Comparison of ENCODE assay signal across 8 cellular contexts in the genomic region with DNA sequence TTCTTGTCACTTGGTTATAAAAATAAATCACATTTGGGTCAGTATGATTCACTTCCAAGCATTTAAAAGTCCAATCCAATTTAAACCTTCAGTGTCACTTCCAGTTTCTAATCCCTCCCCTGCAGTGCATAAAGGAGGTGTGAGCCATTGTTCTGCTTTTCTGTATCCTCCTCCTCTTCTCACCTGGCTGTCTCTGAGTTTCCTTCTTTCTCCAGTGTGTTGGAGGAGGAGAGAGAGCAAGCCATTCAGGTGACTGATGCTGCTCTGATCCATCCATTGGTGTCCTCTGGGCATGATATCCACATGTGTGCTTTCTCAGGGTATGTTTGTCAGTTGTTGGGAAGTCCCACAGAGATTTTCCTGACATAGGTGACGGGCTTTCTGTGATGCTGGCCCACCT. TPM values are rescaled to one million over a fixed set of nuclear protein-coding genes. Genes with fewer than 3 reads are reported as not detected.
DNase-seq lines count a peak whose midpoint lies in the region; ATAC-seq and TF ChIP-seq lines count a peak whose summit lies in the region.

No MANE protein-coding gene starts in this region.

- peak overlapping the region; percentile 95; the same call in 1 of the 2 replicates for H3K27ac ChIP-seq in PC-3 (ENCODE audit: low read length)
- H3K27ac ChIP-seq in fibroblast of lung (ENCODE audit: insufficient read depth, low read length): peak overlapping the region; percentile 99
- H3K27ac ChIP-seq in smooth muscle cell (ENCODE audit: low read depth): peak overlapping the region; percentile 96

- DNase-seq in NCI-H345 (lab: John Stamatoyannopoulos, UW) (peak; percentile 0), NCI-H345 treated with DMSO at 0.1 percent for 48 hours (lab: John Stamatoyannopoulos, UW; ENCODE audit: unreplicated experiment) (no peak), PC-3 (peak; percentile 3), fibroblast of lung (ENCODE audit: low read depth in 2 of 2) (no peak), smooth muscle cell (lab: John Stamatoyannopoulos, UW; ENCODE audit: unreplicated experiment) (no peak), NCI-H510A treated with DMSO at 0.1 percent for 48 hours (lab: John Stamatoyannopoulos, UW) (no peak), GOT3 (lab: John Stamatoyannopoulos, UW) (no peak), BE2C (no peak)

- BruUV-seq in PC-3 (replicated peaks; lab: Mats Ljungman, UMichigan): no TSS peak

- CTCF ChIA-PET in PC-3 (lab: Charles Lee): no interaction called here

- H3K36me3 ChIP-seq in PC-3 (ENCODE audit: low read depth, low read length): peaks cover 16% of the 10 kb centered on the region
- H3K36me3 ChIP-seq in fibroblast of lung (ENCODE audit: control insufficient read depth, insufficient read depth, low read length): peaks cover 4% of the 10 kb centered on the region
- H3K36me3 ChIP-seq in smooth muscle cell (ENCODE audit: low read depth): peaks cover 8% of the 10 kb centered on the region
- peaks cover 16% of the 10 kb centered on the region for H3K36me3 ChIP-seq in BE2C

- peak overlapping the region; percentile 97 for H3K4me2 ChIP-seq in PC-3 (ENCODE audit: low read length)
- H3K4me2 ChIP-seq in fibroblast of lung (ENCODE audit: extremely low read depth, insufficient read depth, low read length): peak overlapping the region; percentile 76
- H3K4me2 ChIP-seq in smooth muscle cell: peak overlapping the region; percentile 89

- H2AFZ ChIP-seq in PC-3 (ENCODE audit: low read length) (no peak overlapping the region), fibroblast of lung (ENCODE audit: low read length) (no peak overlapping the region), smooth muscle cell (ENCODE audit: low read depth) (no peak overlapping the region)

- H3K9me3 ChIP-seq in PC-3 (ENCODE audit: low read length): no peaks in the 10 kb centered on the region
- H3K9me3 ChIP-seq in fibroblast of lung (ENCODE audit: control insufficient read depth, insufficient read depth, low read depth, low read length): no peaks in the 10 kb centered on the region
- no peaks in the 10 kb centered on the region for H3K9me3 ChIP-seq in smooth muscle cell (replicated peaks; ENCODE audit: low read depth)
- H3K9me3 ChIP-seq in BE2C: no peaks in the 10 kb centered on the region

- H3K4me1 ChIP-seq in PC-3 (ENCODE audit: insufficient read depth, low read length) (peaks cover 31% of the 10 kb centered on the region), fibroblast of lung (ENCODE audit: control insufficient read depth, extremely low read depth, insufficient read depth, low read length) (peaks cover 7% of the 10 kb centered on the region), smooth muscle cell (ENCODE audit: low read depth) (peaks cover 13% of the 10 kb centered on the region), BE2C (no peaks in the 10 kb centered on the region)

- no peak for TF ChIP-seq CTCF in PC-3 (conservative IDR thresholded peaks at IDR 0.05; ENCODE audit: low read depth, low read length)
- TF ChIP-seq CTCF in fibroblast of lung (conservative IDR thresholded peaks at IDR 0.05 in 1 of 2, IDR thresholded peaks at IDR 0.05 in 1 of 2; ENCODE audit: low read depth in 1 of 2, low read length in 2 of 2): no peak
- no peak for TF ChIP-seq CTCF in smooth muscle cell (IDR thresholded peaks at IDR 0.05; ENCODE audit: borderline replicate concordance, insufficient read depth, poor library complexity, severe bottlenecking)
- no peak for TF ChIP-seq CTCF in BE2C (IDR thresholded peaks at IDR 0.05; ENCODE audit: low read depth, low read length)

- intact Hi-C loops in PC-3 (cut with micrococcal nuclease): no loop called here

- H3K9ac ChIP-seq in PC-3 (ENCODE audit: low read length) (peak overlapping the region; percentile 96; the same call in 1 of the 2 replicates), fibroblast of lung (ENCODE audit: insufficient read depth, low read length) (no peak overlapping the region), smooth muscle cell (ENCODE audit: low read depth) (no peak overlapping the region)

- H3K79me2 ChIP-seq in PC-3 (ENCODE audit: low read length) (peaks cover 32% of the 10 kb centered on the region), fibroblast of lung (ENCODE audit: control insufficient read depth, insufficient read depth, low read length) (peaks cover 9% of the 10 kb centered on the region), smooth muscle cell (ENCODE audit: low read depth) (no peaks in the 10 kb centered on the region)

- no peak for ATAC-seq in PC-3

- no peaks in the 10 kb centered on the region for H3K27me3 ChIP-seq in PC-3 (ENCODE audit: low read length)
- no peaks in the 10 kb centered on the region for H3K27me3 ChIP-seq in fibroblast of lung (ENCODE audit: control insufficient read depth, insufficient read depth, low read length)
- no peaks in the 10 kb centered on the region for H3K27me3 ChIP-seq in smooth muscle cell (ENCODE audit: low read depth)
- H3K27me3 ChIP-seq in BE2C: no peaks in the 10 kb centered on the region

- no peaks in the 10 kb centered on the region for H3K9me2 ChIP-seq in PC-3 (replicated peaks; ENCODE audit: low read length)

- H3K4me3 ChIP-seq in PC-3 (ENCODE audit: low read length) (peak overlapping the region; percentile 79), fibroblast of lung (replicated peaks in 1 of 4; ENCODE audit: control extremely low read depth in 1 of 4, insufficient read depth in 1 of 4, low read depth in 3 of 4, low read length in 4 of 4) (peak overlapping the region in 3 of 4 experiments; percentile 71 to 93 (median 90)), smooth muscle cell (peak overlapping the region; percentile 80), BE2C (ENCODE audit: low read depth, low read length) (no peak overlapping the region; the same call in 1 of the 2 replicates)

- H4K20me1 ChIP-seq in PC-3 (ENCODE audit: low read length) (peaks cover 5% of the 10 kb centered on the region; the same call in 1 of the 2 replicates), fibroblast of lung (ENCODE audit: control insufficient read depth, extremely low read depth, insufficient read depth, low read length) (no peaks in the 10 kb centered on the region), smooth muscle cell (ENCODE audit: low read depth) (no peaks in the 10 kb centered on the region)

- no peaks in the 10 kb centered on the region for H3F3A ChIP-seq in PC-3 (ENCODE audit: low read length, unreplicated experiment)
- peaks cover 4% of the 10 kb centered on the region for H3F3A ChIP-seq in smooth muscle cell (ENCODE audit: low read depth)

- WGBS in smooth muscle cell (ENCODE audit: low lambda C conversion rate): 100% methylated on average over 1 of the region's 1 CpG

- POLR2A ChIA-PET in PC-3 (lab: Charles Lee; ENCODE audit: unreplicated experiment): interaction anchor here (0.6 to 0.9 kb wide), 2 partner anchors 38 to 133 kb away, joined by 3 to 4 read pairs; no protein-coding TSS in a partner anchor

RNA-seq across cellular contexts. Expression of a gene that starts 1.2 kb away (rescaled TPM):
- total RNA-seq in PC-3 (2014; rRNA removed) (22.2 and 27.0 TPM in 2 replicates), fibroblast of lung (10.0 and 18.0 TPM in 2 replicates), smooth muscle cell (6.9 and 7.6 TPM in 2 replicates)
- polyA plus RNA-seq in fibroblast of lung (18.0 and 22.5 TPM in 2 replicates), smooth muscle cell (16.0 and 17.4 TPM in 2 replicates)
- polyA plus RNA-seq in fibroblast of lung (2012): 14.6 and 21.1 TPM in 2 replicates
- polyA minus RNA-seq in fibroblast of lung (ENCODE audit: low replicate concordance): 5.3 and 5.7 TPM in 2 replicates
- polyA plus RNA-seq in BE2C (2012; ENCODE audit: insufficient read depth, insufficient read length, low read depth): 12.8 TPM

RNA-seq across cellular contexts. Expression of a gene that starts 37.7 kb away (rescaled TPM):
- 29.3 and 35.0 TPM in 2 replicates for total RNA-seq in PC-3 (2014; rRNA removed)
- total RNA-seq in fibroblast of lung: 45.7 and 46.7 TPM in 2 replicates
- 58.2 and 64.8 TPM in 2 replicates for polyA plus RNA-seq in fibroblast of lung
- 39.4 and 39.8 TPM in 2 replicates for polyA plus RNA-seq in fibroblast of lung (2012)
- polyA minus RNA-seq in fibroblast of lung (ENCODE audit: low replicate concordance): 1.3 and 1.7 TPM in 2 replicates
- 62.0 and 63.0 TPM in 2 replicates for total RNA-seq in smooth muscle cell
- polyA plus RNA-seq in smooth muscle cell: 43.5 and 48.3 TPM in 2 replicates
- polyA plus RNA-seq in BE2C (2012; ENCODE audit: insufficient read depth, insufficient read length, low read depth): 61.4 TPM

RNA-seq across cellular contexts. Expression of a gene that starts 56.1 kb away (rescaled TPM):
- total RNA-seq in PC-3 (2014; rRNA removed) (11.6 and 19.0 TPM in 2 replicates), fibroblast of lung (21.8 and 25.4 TPM in 2 replicates), smooth muscle cell (42.8 and 47.7 TPM in 2 replicates)
- polyA plus RNA-seq in fibroblast of lung (59.6 and 66.7 TPM in 2 replicates), smooth muscle cell (59.9 and 63.9 TPM in 2 replicates)
- polyA plus RNA-seq in fibroblast of lung (2012): 44.4 and 50.3 TPM in 2 replicates
- polyA minus RNA-seq in fibroblast of lung (ENCODE audit: low replicate concordance): 11.1 and 21.9 TPM in 2 replicates
- polyA plus RNA-seq in BE2C (2012; ENCODE audit: insufficient read depth, insufficient read length, low read depth): 70.4 TPM

Comparison
In these comparisons a context has a peak if more than half of its experiments do, and no peak if none do; other contexts are left out.
1. DNase-seq: peak in NCI-H345 (single experiment) and PC-3 (single experiment); none in NCI-H345 treated with DMSO at 0.1 percent for 48 hours (single experiment), fibroblast of lung (0 of 2), smooth muscle cell (single experiment), NCI-H510A treated with DMSO at 0.1 percent for 48 hours (single experiment), GOT3 (single experiment) and BE2C (single experiment).
2. Peak in every context shown above with its lines, with median percentiles within 50 percentile points of each other: H3K27ac ChIP-seq and H3K4me2 ChIP-seq.